ENCODE assay signal across 8 cellular contexts in genomic region chr17:63425478-63425877, GRCh38. TPM values are rescaled to one million over a fixed set of nuclear protein-coding genes. Genes with fewer than 3 reads are reported as not detected.
A peak's percentile ranks its signal among the peaks of the same experiment; 100 is the strongest.
DNase-seq lines count a peak whose midpoint lies in the region; ATAC-seq, FAIRE-seq and TF ChIP-seq lines count a peak whose summit lies in the region.

No MANE protein-coding gene starts in this region.

- peaks cover 24% of the 10 kb centered on the region for H3K4me1 Mint-ChIP-seq in endodermal cell

- H3K9me3 Mint-ChIP-seq in endodermal cell = no peaks in the 10 kb centered on the region

- peaks cover 1% of the 10 kb centered on the region for H3K36me3 Mint-ChIP-seq in endodermal cell (ENCODE audit: low read depth)

- H3K9me3 ChIP-seq in endodermal cell (ENCODE audit: control insufficient read depth, low read length) = no peaks in the 10 kb centered on the region

- 0 to 13% methylated on average over 1 to 7 of the region's 7 CpGs for WGBS in endodermal cell (ENCODE audit: insufficient coverage in 1 of 2, insufficient read length in 1 of 2), 2 experiments

- no peak overlapping the region for H3K4me3 Mint-ChIP-seq in endodermal cell

- no peaks in the 10 kb centered on the region for H3K27me3 ChIP-seq in endodermal cell (ENCODE audit: control insufficient read depth, insufficient read depth, low read length, poor library complexity, severe bottlenecking)

- H3K36me3 ChIP-seq in endodermal cell (ENCODE audit: control insufficient read depth, insufficient read depth, low read length) = no peaks in the 10 kb centered on the region

- H3K4me3 ChIP-seq in endodermal cell (ENCODE audit: low read length) = no peak overlapping the region

- peak; percentile 89 for FAIRE-seq in G401.6 (lab: Jason Lieb, UNC)

- no peak for ATAC-seq in GM18861 (IDR thresholded peaks at IDR 0.05; ENCODE audit: unreplicated experiment)

- H3K27me3 Mint-ChIP-seq in endodermal cell (ENCODE audit: insufficient read depth) = no peaks in the 10 kb centered on the region

- H3K27ac Mint-ChIP-seq in endodermal cell = no peak overlapping the region

- peak; percentile 97 for TF ChIP-seq CTCF in endodermal cell (conservative IDR thresholded peaks at IDR 0.05)

- no peak overlapping the region for H3K9ac ChIP-seq in endodermal cell (ENCODE audit: extremely low read depth, low read length, poor library complexity, severe bottlenecking)

- DNase-seq in HT-29 (ENCODE audit: low spot score) = peak; percentile 89
- DNase-seq in NOMO-1 treated with dmso at 0.1 percent for 144 hours (lab: John Stamatoyannopoulos, UW; ENCODE audit: unreplicated experiment) = peak; percentile 20
- DNase-seq in activated CD8-positive, alpha-beta memory T cell treated with anti-CD3 and anti-CD28 coated beads for 1 hour (ENCODE audit: extremely low read depth in 1 of 2, low read depth in 1 of 2) = peak; percentile 38 to 51
- peak; percentile 94 for DNase-seq in endodermal cell
- DNase-seq in mucosa of gallbladder (ENCODE audit: low spot score) = peak; percentile 81
- DNase-seq in stimulated activated CD8-positive, alpha-beta memory T cell treated with anti-CD3 and anti-CD28 coated beads, Interleukin-7, amount 100 ng/mL, for 4 hours (ENCODE audit: low read depth in 2 of 2) = peak; percentile 39 to 47

- H3K27ac ChIP-seq in endodermal cell (ENCODE audit: low read depth, low read length) = no peak overlapping the region

- H3K4me1 ChIP-seq in endodermal cell (ENCODE audit: control insufficient read depth, insufficient read depth, low read length) = peaks cover 11% of the 10 kb centered on the region

RNA-seq across cellular contexts. Expression of gene CYB561, which starts 20.6 kb away (rescaled TPM):
- 104 and 105 TPM in 2 replicates for total RNA-seq in HT-29 (2014; rRNA removed; shearing (Covaris generic))
- 10 to 100 TPM; 24.4 to 27.5 TPM for total RNA-seq in endodermal cell
- 11.7 TPM for polyA plus RNA-seq in endodermal cell (2013, experiment 1 of 2)
- 10.6 TPM for polyA plus RNA-seq in endodermal cell (2013, experiment 2 of 2)
- total RNA-seq in mucosa of gallbladder = 74.3 TPM

RNA-seq across cellular contexts. Expression of gene ACE, which starts 51.4 kb away (rescaled TPM):
- total RNA-seq in HT-29 (2014; rRNA removed; shearing (Covaris generic)) = 3.1 TPM in 1 of 2 replicates, not detected in the other
- total RNA-seq in endodermal cell (10 to 100 TPM in 1 of 2 donors, 1 to 10 TPM in 1; 4.6 to 12.5 TPM), mucosa of gallbladder (22.8 TPM)
- 1.6 TPM for polyA plus RNA-seq in endodermal cell (2013, experiment 1 of 2)
- polyA plus RNA-seq in endodermal cell (2013, experiment 2 of 2) = 1.9 TPM

Comparison
In these comparisons a context has a peak if more than half of its experiments do, and no peak if none do; other contexts are left out.
1. DNase-seq: peak in every context shown above with its lines; median percentile 94 in endodermal cell; 89 in HT-29; 81 in mucosa of gallbladder; 44 in activated CD8-positive, alpha-beta memory T cell treated with anti-CD3 and anti-CD28 coated beads for 1 hour; 43 in stimulated activated CD8-positive, alpha-beta memory T cell treated with anti-CD3 and anti-CD28 coated beads, Interleukin-7, amount 100 ng/mL, for 4 hours; 20 in NOMO-1 treated with dmso at 0.1 percent for 144 hours.